Comparison of ENCODE assay signal across 19 cellular contexts in the genomic region with DNA sequence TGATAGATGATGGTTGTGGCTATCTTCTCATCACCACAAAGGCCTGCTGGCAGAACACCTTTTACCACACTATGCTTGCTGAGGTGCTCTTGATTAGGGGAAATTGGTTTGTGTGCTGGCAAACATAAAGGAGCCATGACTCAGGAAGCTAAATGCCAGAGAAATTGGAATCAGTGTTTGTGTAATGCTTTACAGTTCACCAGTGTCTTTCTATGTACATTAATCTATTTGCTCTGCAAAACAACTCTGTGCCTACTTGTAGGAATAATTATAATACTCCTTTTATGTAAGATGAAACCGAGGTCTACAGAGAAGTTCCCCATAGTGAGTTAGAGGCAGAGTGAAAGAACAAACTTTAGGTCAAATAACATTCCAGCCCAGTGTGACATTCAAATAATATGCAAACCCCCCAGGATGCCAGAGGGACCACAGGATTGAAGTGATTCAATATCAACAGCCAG.
DNase-seq lines count a peak whose midpoint lies in the region; ATAC-seq and TF ChIP-seq lines count a peak whose summit lies in the region.
"Had no signal": no experiment of that assay in that cellular context is flagged by ENCODE, and none has a peak within 500 bp of the region (broad histone marks: within the 10 kb centered on the region; RNA-seq: fewer than 3 reads in every experiment).

No MANE protein-coding gene starts in this region.

- H3K27me3 Mint-ChIP-seq in activated CD4-positive, alpha-beta memory T cell treated with anti-CD3 and anti-CD28 coated beads, Interleukin-2, amount 10 ng/mL, durations not matched to agents 7 days and 5 days: no peaks in the 10 kb centered on the region
- no peaks in the 10 kb centered on the region for H3K27me3 Mint-ChIP-seq in neural progenitor cell (ENCODE audit: insufficient read depth, low read depth)
- no peaks in the 10 kb centered on the region for H3K27me3 Mint-ChIP-seq in T-helper 2 cell treated with Interferon-gamma antibody and Interleukin-4, amounts not matched to agents 5 μg/mL and 100 μg/mL, for 36 hours (ENCODE audit: low read depth)
- H3K27me3 Mint-ChIP-seq: activated CD4-positive, alpha-beta T cell treated with anti-CD3 and anti-CD28 coated beads, Interleukin-2, amount 10 ng/mL, durations not matched to agents 7 days and 5 days; stimulated activated memory B cell treated with anti-CD40 and anti-IgM and Interleukin-4, amounts not matched to agents 10 μg/mL and 1 μg/mL and 100 μg/mL, for 72 hours had no signal

- no peaks in the 10 kb centered on the region for H3F3A ChIP-seq in neural progenitor cell (ENCODE audit: low read depth)

- H3K36me3 Mint-ChIP-seq in activated CD4-positive, alpha-beta memory T cell treated with anti-CD3 and anti-CD28 coated beads, Interleukin-2, amount 10 ng/mL, durations not matched to agents 7 days and 5 days (ENCODE audit: low read depth): no peaks in the 10 kb centered on the region
- H3K36me3 Mint-ChIP-seq in neural progenitor cell: no peaks in the 10 kb centered on the region
- H3K36me3 Mint-ChIP-seq in T-helper 2 cell treated with Interferon-gamma antibody and Interleukin-4, amounts not matched to agents 5 μg/mL and 100 μg/mL, for 36 hours (ENCODE audit: low read depth): no peaks in the 10 kb centered on the region
- H3K36me3 Mint-ChIP-seq: immature natural killer cell; stimulated activated memory B cell treated with anti-CD40 and anti-IgM and Interleukin-4, amounts not matched to agents 10 μg/mL and 1 μg/mL and 100 μg/mL, for 72 hours had no signal

- no peaks in the 10 kb centered on the region for H4K20me1 ChIP-seq in neural progenitor cell (ENCODE audit: low read depth)

- CTCF ChIA-PET in activated CD4-positive, alpha-beta memory T cell treated with anti-CD3 and anti-CD28 coated beads, Interleukin-2, amount 10 ng/mL, durations not matched to agents 7 days and 5 days (lab: Charles Lee): no interaction called here

- H3K4me1 Mint-ChIP-seq in activated CD4-positive, alpha-beta memory T cell treated with anti-CD3 and anti-CD28 coated beads, Interleukin-2, amount 10 ng/mL, durations not matched to agents 7 days and 5 days: no peaks in the 10 kb centered on the region
- H3K4me1 Mint-ChIP-seq in neural progenitor cell: peaks cover 23% of the 10 kb centered on the region
- H3K4me1 Mint-ChIP-seq in T-helper 2 cell treated with Interferon-gamma antibody and Interleukin-4, amounts not matched to agents 5 μg/mL and 100 μg/mL, for 36 hours (ENCODE audit: low read depth): no peaks in the 10 kb centered on the region
- H3K4me1 Mint-ChIP-seq: activated CD4-positive, alpha-beta T cell treated with anti-CD3 and anti-CD28 coated beads, Interleukin-2, amount 10 ng/mL, durations not matched to agents 7 days and 5 days; immature natural killer cell; stimulated activated memory B cell treated with anti-CD40 and anti-IgM and Interleukin-4, amounts not matched to agents 10 μg/mL and 1 μg/mL and 100 μg/mL, for 72 hours had no signal

- no peaks in the 10 kb centered on the region for H3K9me3 Mint-ChIP-seq in activated CD4-positive, alpha-beta memory T cell treated with anti-CD3 and anti-CD28 coated beads, Interleukin-2, amount 10 ng/mL, durations not matched to agents 7 days and 5 days
- H3K9me3 Mint-ChIP-seq in neural progenitor cell: no peaks in the 10 kb centered on the region
- no peaks in the 10 kb centered on the region for H3K9me3 Mint-ChIP-seq in T-helper 2 cell treated with Interferon-gamma antibody and Interleukin-4, amounts not matched to agents 5 μg/mL and 100 μg/mL, for 36 hours
- H3K9me3 Mint-ChIP-seq: activated CD4-positive, alpha-beta T cell treated with anti-CD3 and anti-CD28 coated beads, Interleukin-2, amount 10 ng/mL, durations not matched to agents 7 days and 5 days; activated T-helper 2 cell treated with anti-CD3 and anti-CD28 coated beads, Interferon-gamma antibody, Interleukin-2, Interleukin-4, amounts not matched to agents 10 μg/mL and 5 μg/mL and 100 μg/mL, durations not matched to agents 14 hours and 24 hours and 36 hours; stimulated activated memory B cell treated with anti-CD40 and anti-IgM and Interleukin-4, amounts not matched to agents 10 μg/mL and 1 μg/mL and 100 μg/mL, for 72 hours had no signal

- H3K9ac ChIP-seq in neural progenitor cell: no peak overlapping the region

- 74 to 78% methylated on average over 1 of the region's 1 CpG for WGBS in heart right ventricle, 2 donors

- intact Hi-C loops in heart right ventricle (cut with DNase I): no loop called here

- H3K27ac ChIP-seq in neural progenitor cell: no peak overlapping the region
- no peak overlapping the region for H3K27ac ChIP-seq in heart right ventricle
- H3K27ac ChIP-seq: suprapubic skin, WERI-Rb-1 had no signal

- H3K4me2 ChIP-seq in neural progenitor cell: no peak overlapping the region

- no peak overlapping the region for H2AFZ ChIP-seq in neural progenitor cell (replicated peaks)

- no peak overlapping the region for H3K4me3 ChIP-seq in neural progenitor cell
- H3K4me3 ChIP-seq in heart right ventricle: no peak overlapping the region
- H3K4me3 ChIP-seq: MG63, suprapubic skin had no signal

- no peak overlapping the region for H3K27ac Mint-ChIP-seq in activated CD4-positive, alpha-beta memory T cell treated with anti-CD3 and anti-CD28 coated beads, Interleukin-2, amount 10 ng/mL, durations not matched to agents 7 days and 5 days
- no peak overlapping the region for H3K27ac Mint-ChIP-seq in neural progenitor cell
- H3K27ac Mint-ChIP-seq in T-helper 2 cell treated with Interferon-gamma antibody and Interleukin-4, amounts not matched to agents 5 μg/mL and 100 μg/mL, for 36 hours: no peak overlapping the region
- H3K27ac Mint-ChIP-seq: activated CD4-positive, alpha-beta T cell treated with anti-CD3 and anti-CD28 coated beads, Interleukin-2, amount 10 ng/mL, durations not matched to agents 7 days and 5 days; activated T-helper 2 cell treated with anti-CD3 and anti-CD28 coated beads, Interferon-gamma antibody, Interleukin-2, Interleukin-4, amounts not matched to agents 10 μg/mL and 5 μg/mL and 100 μg/mL, durations not matched to agents 14 hours and 24 hours and 36 hours; immature natural killer cell; stimulated activated memory B cell treated with anti-CD40 and anti-IgM and Interleukin-4, amounts not matched to agents 10 μg/mL and 1 μg/mL and 100 μg/mL, for 72 hours had no signal

- POLR2A ChIA-PET in activated CD4-positive, alpha-beta memory T cell treated with anti-CD3 and anti-CD28 coated beads, Interleukin-2, amount 10 ng/mL, durations not matched to agents 7 days and 5 days (lab: Charles Lee): no interaction called here

- DNase-seq in Daoy (ENCODE audit: low read depth): peak; percentile 49
- DNase-seq in M059J (ENCODE audit: low read depth): peak; percentile 47
- peak; percentile 73 for DNase-seq in brain pericyte (ENCODE audit: low read depth, low spot score)
- peak; percentile 50 for DNase-seq in non-pigmented ciliary epithelial cell (ENCODE audit: low read depth)
- no peak for DNase-seq in activated CD4-positive, alpha-beta memory T cell treated with anti-CD3 and anti-CD28 coated beads, Interleukin-2, amount 10 ng/mL, durations not matched to agents 7 days and 5 days
- no peak for DNase-seq in neural progenitor cell (ENCODE audit: low spot score)
- DNase-seq in T-helper 2 cell treated with Interferon-gamma antibody and Interleukin-4, amounts not matched to agents 5 μg/mL and 100 μg/mL, for 36 hours (ENCODE audit: low spot score): no peak
- DNase-seq in heart right ventricle: no peak
- DNase-seq: activated CD4-positive, alpha-beta T cell treated with anti-CD3 and anti-CD28 coated beads, Interleukin-2, amount 10 ng/mL, durations not matched to agents 7 days and 5 days; COR-L47; immature natural killer cell; MG63; NCI-H1417 treated with DMSO at 0.1 percent for 48 hours; NCI-H510A treated with DMSO at 0.1 percent for 48 hours; stimulated activated CD4-positive, alpha-beta T cell treated with anti-CD3 and anti-CD28 coated beads, Interleukin-2, amount 100 ng/mL, for 24 hours; WERI-Rb-1 had no signal

- H3K27me3 ChIP-seq in neural progenitor cell: no peaks in the 10 kb centered on the region
- H3K27me3 ChIP-seq in heart right ventricle: no peaks in the 10 kb centered on the region
- H3K27me3 ChIP-seq: MG63, suprapubic skin had no signal

- H3K4me1 ChIP-seq in neural progenitor cell (no peaks in the 10 kb centered on the region), heart right ventricle (no peaks in the 10 kb centered on the region)
- H3K4me1 ChIP-seq: suprapubic skin had no signal

- H3K4me3 Mint-ChIP-seq in activated CD4-positive, alpha-beta memory T cell treated with anti-CD3 and anti-CD28 coated beads, Interleukin-2, amount 10 ng/mL, durations not matched to agents 7 days and 5 days: no peak overlapping the region
- H3K4me3 Mint-ChIP-seq in neural progenitor cell: no peak overlapping the region
- H3K4me3 Mint-ChIP-seq in T-helper 2 cell treated with Interferon-gamma antibody and Interleukin-4, amounts not matched to agents 5 μg/mL and 100 μg/mL, for 36 hours: no peak overlapping the region
- H3K4me3 Mint-ChIP-seq: activated CD4-positive, alpha-beta T cell treated with anti-CD3 and anti-CD28 coated beads, Interleukin-2, amount 10 ng/mL, durations not matched to agents 7 days and 5 days; immature natural killer cell; stimulated activated memory B cell treated with anti-CD40 and anti-IgM and Interleukin-4, amounts not matched to agents 10 μg/mL and 1 μg/mL and 100 μg/mL, for 72 hours had no signal

- TF ChIP-seq CTCF in neural progenitor cell (IDR thresholded peaks at IDR 0.05) (no peak), heart right ventricle (IDR thresholded peaks at IDR 0.05) (no peak)

- H3K9me3 ChIP-seq in neural progenitor cell (ENCODE audit: low read depth): no peaks in the 10 kb centered on the region
- H3K9me3 ChIP-seq in heart right ventricle: no peaks in the 10 kb centered on the region
- H3K9me3 ChIP-seq: MG63, suprapubic skin had no signal

- no peaks in the 10 kb centered on the region for H3K36me3 ChIP-seq in neural progenitor cell
- H3K36me3 ChIP-seq in heart right ventricle: no peaks in the 10 kb centered on the region
- H3K36me3 ChIP-seq: MG63, suprapubic skin, WERI-Rb-1 had no signal

- ATAC-seq in heart right ventricle: no peak
- ATAC-seq: stimulated activated memory B cell treated with anti-CD40 and anti-IgM and Interleukin-4, amounts not matched to agents 10 μg/mL and 1 μg/mL and 100 μg/mL, for 72 hours had no signal

- H3K79me2 ChIP-seq in neural progenitor cell (ENCODE audit: low read depth): no peaks in the 10 kb centered on the region

Comparison
In these comparisons a context has a peak if more than half of its experiments do, and no peak if none do; other contexts are left out.
1. DNase-seq: peak in Daoy (single experiment), M059J (single experiment), brain pericyte (single experiment) and non-pigmented ciliary epithelial cell (single experiment); none in activated CD4-positive, alpha-beta memory T cell treated with anti-CD3 and anti-CD28 coated beads, Interleukin-2, amount 10 ng/mL, durations not matched to agents 7 days and 5 days (single experiment), neural progenitor cell (single experiment), T-helper 2 cell treated with Interferon-gamma antibody and Interleukin-4, amounts not matched to agents 5 μg/mL and 100 μg/mL, for 36 hours (single experiment) and heart right ventricle (0 of 2).